In genomic region chr20:41623625-41624024, GRCh38 we compare ENCODE assay signal across 1 cellular context.
A peak's percentile ranks its signal among the peaks of the same experiment; 100 is the strongest.
TF ChIP-seq lines count a peak whose summit lies in the region.

No MANE protein-coding gene starts in this region.

TF ChIP-seq in K562, 482 proteins besides CTCF, POLR2A, EP300 and RAD21 (continued from another document):
- TF ChIP-seq RAD51 (IDR thresholded peaks at IDR 0.05; ENCODE audit: borderline replicate concordance, low read depth), result peak; percentile 61; the same call in 1 of the 2 replicates
- no peak for TF ChIP-seq ZNF174 (CRISPR knock-in tag; IDR thresholded peaks at IDR 0.05)
- no peak for TF ChIP-seq ZNF124 (CRISPR knock-in tag; IDR thresholded peaks at IDR 0.05)
- no peak for TF ChIP-seq RBM34 (IDR thresholded peaks at IDR 0.05; ENCODE audit: borderline replicate concordance, insufficient read depth, low read length)
- TF ChIP-seq FOS (IDR thresholded peaks at IDR 0.05; ENCODE audit: extremely low read depth, insufficient read length), result no peak
- no peak for TF ChIP-seq MTA1 (IDR thresholded peaks at IDR 0.05; ENCODE audit: borderline replicate concordance)
- no peak for TF ChIP-seq ZNF217 (CRISPR knock-in tag; IDR thresholded peaks at IDR 0.05)
- TF ChIP-seq STAT5B (CRISPR knock-in tag; IDR thresholded peaks at IDR 0.05), result no peak
- TF ChIP-seq ZNF57 (CRISPR knock-in tag; IDR thresholded peaks at IDR 0.05), result no peak
- TF ChIP-seq EWSR1 (IDR thresholded peaks at IDR 0.05; ENCODE audit: borderline replicate concordance, low read depth, partially characterized antibody), result no peak
- TF ChIP-seq TFE3 (CRISPR knock-in tag; IDR thresholded peaks at IDR 0.05), result peak; percentile 70
- no peak for TF ChIP-seq NFATC3 (IDR thresholded peaks at IDR 0.05)
- TF ChIP-seq TOE1 (IDR thresholded peaks at IDR 0.05; ENCODE audit: borderline replicate concordance), result peak; percentile 24; the same call in 1 of the 2 replicates
- no peak for TF ChIP-seq TOE1 (CRISPR knock-in tag; IDR thresholded peaks at IDR 0.05; ENCODE audit: borderline replicate concordance, low read depth)
- no peak for TF ChIP-seq ZNF512 (tag; IDR thresholded peaks at IDR 0.05)
- TF ChIP-seq PRPF4 (IDR thresholded peaks at IDR 0.05; ENCODE audit: insufficient read depth, low read depth, low read length, poor library complexity, severe bottlenecking), result no peak
- TF ChIP-seq USF2 (CRISPR knock-in tag; IDR thresholded peaks at IDR 0.05), result no peak
